ENCODE assay signal across 20 cellular contexts in the genomic region with DNA sequence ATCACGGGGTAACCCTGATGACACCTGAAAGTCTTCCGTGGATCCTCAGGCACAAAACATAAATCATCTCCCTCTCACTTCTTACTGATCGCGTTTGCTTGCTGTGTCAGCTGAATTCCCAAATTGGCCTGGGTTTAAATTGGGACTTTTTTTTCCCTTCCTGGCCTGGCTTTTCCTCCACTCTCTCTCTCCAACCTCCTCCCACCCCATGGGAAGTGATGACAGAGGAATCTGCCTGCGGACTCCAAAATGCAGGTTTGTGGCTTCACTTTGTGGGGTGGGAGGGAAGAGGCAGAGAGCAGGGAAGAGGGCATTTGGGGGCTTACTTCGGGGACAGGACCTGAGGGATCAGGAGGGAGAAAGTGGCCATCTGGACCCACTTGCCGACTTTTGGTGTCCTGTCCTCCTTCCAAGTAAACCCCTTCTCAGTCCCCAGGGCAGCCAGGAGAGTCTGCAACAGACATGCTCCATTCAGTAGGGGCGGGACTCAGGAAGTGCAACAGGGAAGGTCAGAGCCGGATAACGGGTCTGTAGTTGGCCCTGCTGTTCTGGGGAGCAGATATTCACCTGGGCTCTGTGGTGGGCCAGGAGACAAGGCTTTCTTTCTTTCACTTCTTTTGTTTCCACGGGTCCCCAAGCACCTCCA.
A peak's percentile ranks its signal among the peaks of the same experiment; 100 is the strongest.
DNase-seq lines count a peak whose midpoint lies in the region; ATAC-seq, FAIRE-seq and TF ChIP-seq lines count a peak whose summit lies in the region.
"Had no signal": no experiment of that assay in that cellular context is flagged by ENCODE, and none has a peak within 500 bp of the region (broad histone marks: within the 10 kb centered on the region; RNA-seq: fewer than 3 reads in every experiment).

No MANE protein-coding gene starts in this region.

- H3K9me3 ChIP-seq in HepG2 (ENCODE audit: low read length): no peaks in the 10 kb centered on the region
- no peaks in the 10 kb centered on the region for H3K9me3 ChIP-seq in right lobe of liver
- H3K9me3 ChIP-seq in endodermal cell (ENCODE audit: control insufficient read depth, low read length): no peaks in the 10 kb centered on the region
- H3K9me3 ChIP-seq in osteoblast (ENCODE audit: low read depth, low read length): no peaks in the 10 kb centered on the region
- no peaks in the 10 kb centered on the region for H3K9me3 ChIP-seq in aorta (ENCODE audit: control insufficient read depth, low read length)

- H3K9ac ChIP-seq in HepG2 (ENCODE audit: insufficient read depth, low read depth, low read length) (no peak overlapping the region), endodermal cell (ENCODE audit: extremely low read depth, low read length, poor library complexity, severe bottlenecking) (no peak overlapping the region)

- no peak for TF ChIP-seq RAD21 in HepG2 (CRISPR knock-in tag; IDR thresholded peaks at IDR 0.05)

- ATAC-seq in HepG2 (no peak), right lobe of liver (no peak), aorta (ENCODE audit: low FRiP score) (peak; percentile 24), HG03469 (IDR thresholded peaks at IDR 0.05; ENCODE audit: unreplicated experiment) (no peak)
- no peak for ATAC-seq in activated CD8-positive, alpha-beta memory T cell treated with anti-CD3 and anti-CD28 coated beads, Interleukin-2, amount 10 ng/mL, durations not matched to agents 7 days and 5 days
- ATAC-seq: HCT116 had no signal

- no peak overlapping the region for H3K4me3 ChIP-seq in HepG2 (replicated peaks in 1 of 3; ENCODE audit: insufficient read depth in 1 of 3, low read depth in 2 of 3, low read length in 3 of 3)
- no peak overlapping the region for H3K4me3 ChIP-seq in right lobe of liver
- no peak overlapping the region for H3K4me3 ChIP-seq in endodermal cell (ENCODE audit: low read length)
- H3K4me3 ChIP-seq in osteoblast (ENCODE audit: insufficient read depth, low read length): peak overlapping the region; percentile 34
- no peak overlapping the region for H3K4me3 ChIP-seq in aorta (ENCODE audit: low read length in 2 of 2)

- no peaks in the 10 kb centered on the region for H4K20me1 ChIP-seq in HepG2 (ENCODE audit: insufficient read depth, low read length)
- no peaks in the 10 kb centered on the region for H4K20me1 ChIP-seq in osteoblast (ENCODE audit: insufficient read depth, low read length)

- TF ChIP-seq CTCF in HepG2 (CRISPR knock-in tag; IDR thresholded peaks at IDR 0.05) (no peak), right lobe of liver (IDR thresholded peaks at IDR 0.05) (no peak), endodermal cell (conservative IDR thresholded peaks at IDR 0.05) (no peak), osteoblast (IDR thresholded peaks at IDR 0.05; ENCODE audit: extremely low read depth, low read depth, low read length) (no peak)

- no peak overlapping the region for H3K27ac ChIP-seq in HepG2 (ENCODE audit: extremely low read length, insufficient read depth, low read length)
- H3K27ac ChIP-seq in right lobe of liver: no peak overlapping the region
- H3K27ac ChIP-seq in endodermal cell (ENCODE audit: low read depth, low read length): no peak overlapping the region
- H3K27ac ChIP-seq in osteoblast (ENCODE audit: low read depth, low read length): peak overlapping the region; percentile 80
- H3K27ac ChIP-seq in aorta (ENCODE audit: low read depth in 1 of 2, low read length in 2 of 2): peak overlapping the region; percentile 39 to 58

- peaks cover 18% of the 10 kb centered on the region for H3K4me1 Mint-ChIP-seq in endodermal cell
- H3K4me1 Mint-ChIP-seq in activated CD8-positive, alpha-beta memory T cell treated with anti-CD3 and anti-CD28 coated beads, Interleukin-2, amount 10 ng/mL, durations not matched to agents 7 days and 5 days: no peaks in the 10 kb centered on the region
- H3K4me1 Mint-ChIP-seq: activated CD4-positive, alpha-beta memory T cell treated with anti-CD3 and anti-CD28 coated beads, Interleukin-2, amount 10 ng/mL, durations not matched to agents 7 days and 5 days; activated naive CD8-positive, alpha-beta T cell treated with anti-CD3 and anti-CD28 coated beads for 36 hours; memory B cell had no signal

- DNase-seq in HepG2 (ENCODE audit: low spot score) (no peak), right lobe of liver (no peak), endodermal cell (no peak), osteoblast (ENCODE audit: insufficient read length, low spot score, missing footprints) (no peak), aorta (no peak)
- no peak for DNase-seq in activated CD8-positive, alpha-beta memory T cell treated with anti-CD3 and anti-CD28 coated beads, Interleukin-2, amount 10 ng/mL, durations not matched to agents 7 days and 5 days
- no peak for DNase-seq in activated CD4-positive, alpha-beta T cell treated with anti-CD3 and anti-CD28 coated beads, Interleukin-2, amount 50 U/mL, for 4 hours
- DNase-seq: activated CD4-positive, alpha-beta memory T cell treated with anti-CD3 and anti-CD28 coated beads, Interleukin-2, amount 10 ng/mL, durations not matched to agents 7 days and 5 days; activated naive CD8-positive, alpha-beta T cell treated with anti-CD3 and anti-CD28 coated beads for 36 hours; activated T-cell treated with anti-CD3 and anti-CD28 coated beads for 4 hours; Caco-2; NCI-H1436; NCI-H748 treated with DMSO at 0.1 percent for 48 hours; small intestine; stimulated activated CD4-positive, alpha-beta T cell treated with anti-CD3 and anti-CD28 coated beads, Interleukin-1b, Interleukin-23, amount 100 ng/mL, for 48 hours; stimulated activated CD8-positive, alpha-beta memory T cell treated with anti-CD3 and anti-CD28 coated beads, Interleukin-4, amount 100 ng/mL, for 48 hours; T-helper 1 cell had no signal

- BruUV-seq in HepG2 (replicated peaks; lab: Mats Ljungman, UMichigan): no TSS peak

- H3K79me2 ChIP-seq in HepG2 (ENCODE audit: insufficient read depth, low read length) (no peaks in the 10 kb centered on the region), osteoblast (ENCODE audit: insufficient read depth, low read length) (no peaks in the 10 kb centered on the region)

- no peaks in the 10 kb centered on the region for H3K27me3 Mint-ChIP-seq in endodermal cell (ENCODE audit: insufficient read depth)
- H3K27me3 Mint-ChIP-seq in activated CD8-positive, alpha-beta memory T cell treated with anti-CD3 and anti-CD28 coated beads, Interleukin-2, amount 10 ng/mL, durations not matched to agents 7 days and 5 days: no peaks in the 10 kb centered on the region
- H3K27me3 Mint-ChIP-seq: activated naive CD8-positive, alpha-beta T cell treated with anti-CD3 and anti-CD28 coated beads for 36 hours had no signal

- H3K4me2 ChIP-seq in HepG2 (ENCODE audit: low read depth, low read length): no peak overlapping the region
- H3K4me2 ChIP-seq in osteoblast (ENCODE audit: insufficient read depth, low read length): peak overlapping the region; percentile 73

- POLR2A ChIA-PET in HepG2 (lab: Yijun Ruan, JAX): no interaction called here

- H3K36me3 Mint-ChIP-seq in endodermal cell (ENCODE audit: low read depth): no peaks in the 10 kb centered on the region
- no peaks in the 10 kb centered on the region for H3K36me3 Mint-ChIP-seq in activated CD8-positive, alpha-beta memory T cell treated with anti-CD3 and anti-CD28 coated beads, Interleukin-2, amount 10 ng/mL, durations not matched to agents 7 days and 5 days
- H3K36me3 Mint-ChIP-seq: activated naive CD8-positive, alpha-beta T cell treated with anti-CD3 and anti-CD28 coated beads for 36 hours; memory B cell had no signal

- H3K27me3 ChIP-seq in HepG2 (ENCODE audit: control insufficient read depth in 1 of 2, insufficient read depth in 2 of 2, low read length in 2 of 2) (peaks cover 1 to 36% of the 10 kb centered on the region in 2 experiments; a peak in 4 of 5 replicates), right lobe of liver (no peaks in the 10 kb centered on the region), endodermal cell (ENCODE audit: control insufficient read depth, insufficient read depth, low read length, poor library complexity, severe bottlenecking) (no peaks in the 10 kb centered on the region), osteoblast (ENCODE audit: insufficient read depth, low read length) (no peaks in the 10 kb centered on the region), aorta (ENCODE audit: control insufficient read depth in 1 of 2, insufficient read depth in 2 of 2, low read length in 1 of 2) (no peaks in the 10 kb centered on the region)

- TF ChIP-seq EP300 in HepG2 (IDR thresholded peaks at IDR 0.05; ENCODE audit: low read depth in 2 of 2, low read length in 2 of 2): no peak
- no peak for TF ChIP-seq EP300 in HepG2 (CRISPR knock-in tag; IDR thresholded peaks at IDR 0.05; ENCODE audit: borderline replicate concordance)

- no peak overlapping the region for H3K4me3 Mint-ChIP-seq in endodermal cell
- no peak overlapping the region for H3K4me3 Mint-ChIP-seq in activated CD8-positive, alpha-beta memory T cell treated with anti-CD3 and anti-CD28 coated beads, Interleukin-2, amount 10 ng/mL, durations not matched to agents 7 days and 5 days
- H3K4me3 Mint-ChIP-seq: activated CD4-positive, alpha-beta memory T cell treated with anti-CD3 and anti-CD28 coated beads, Interleukin-2, amount 10 ng/mL, durations not matched to agents 7 days and 5 days; activated naive CD8-positive, alpha-beta T cell treated with anti-CD3 and anti-CD28 coated beads for 36 hours; memory B cell had no signal

- H3K4me1 ChIP-seq in HepG2 (ENCODE audit: insufficient read depth, low read length): no peaks in the 10 kb centered on the region
- peaks cover 0 to 7% (median 2%) of the 10 kb centered on the region in 4 donors for H3K4me1 ChIP-seq in right lobe of liver
- H3K4me1 ChIP-seq in endodermal cell (ENCODE audit: control insufficient read depth, insufficient read depth, low read length): no peaks in the 10 kb centered on the region
- peaks cover 64% of the 10 kb centered on the region for H3K4me1 ChIP-seq in osteoblast (ENCODE audit: insufficient read depth, low read length)
- H3K4me1 ChIP-seq in aorta (ENCODE audit: control insufficient read depth in 1 of 2, insufficient read depth in 2 of 2, low read length in 2 of 2): peaks cover 0 to 6% of the 10 kb centered on the region in 2 donors
- H3K4me1 ChIP-seq: Caco-2 had no signal

- H3K9me3 Mint-ChIP-seq in endodermal cell: no peaks in the 10 kb centered on the region
- H3K9me3 Mint-ChIP-seq in activated CD8-positive, alpha-beta memory T cell treated with anti-CD3 and anti-CD28 coated beads, Interleukin-2, amount 10 ng/mL, durations not matched to agents 7 days and 5 days (ENCODE audit: low read depth): no peaks in the 10 kb centered on the region

- TF ChIP-seq POLR2A in HepG2 (IDR thresholded peaks at IDR 0.05; ENCODE audit: insufficient read depth in 1 of 2, low read depth in 2 of 2, low read length in 2 of 2) (no peak), right lobe of liver (IDR thresholded peaks at IDR 0.05) (no peak)

- FAIRE-seq in HepG2 (lab: Jason Lieb, UNC): no peak
- FAIRE-seq: small intestine had no signal

- WGBS in HepG2 (ENCODE audit: low lambda C conversion rate): 19% methylated on average over 8 of the region's 11 CpGs
- 51% methylated on average over 9 of the region's 11 CpGs for WGBS in right lobe of liver (ENCODE audit: insufficient coverage, low coverage, low lambda C conversion rate, missing lambda C conversion rate)
- WGBS in endodermal cell (ENCODE audit: insufficient coverage in 1 of 2, insufficient read length in 1 of 2), 2 experiments: 54 to 75% methylated on average over 5 to 11 of the region's 11 CpGs
- 28 to 29% methylated on average over 11 of the region's 11 CpGs for WGBS in aorta, 2 donors

- no peaks in the 10 kb centered on the region for H3K36me3 ChIP-seq in HepG2 (replicated peaks in 1 of 2; ENCODE audit: control insufficient read depth in 1 of 2, insufficient read depth in 2 of 2, low read length in 2 of 2)
- H3K36me3 ChIP-seq in right lobe of liver: no peaks in the 10 kb centered on the region
- no peaks in the 10 kb centered on the region for H3K36me3 ChIP-seq in endodermal cell (ENCODE audit: control insufficient read depth, insufficient read depth, low read length)
- H3K36me3 ChIP-seq in osteoblast (ENCODE audit: insufficient read depth, low read length): no peaks in the 10 kb centered on the region
- H3K36me3 ChIP-seq in aorta (ENCODE audit: control insufficient read depth in 1 of 2, insufficient read depth in 2 of 2, low read length in 1 of 2): no peaks in the 10 kb centered on the region

- CTCF ChIA-PET in HepG2 (lab: Yijun Ruan, JAX; ENCODE audit: low intra/inter-chr PET ratio, low total read pairs): no interaction called here
- CTCF ChIA-PET in activated CD8-positive, alpha-beta memory T cell treated with anti-CD3 and anti-CD28 coated beads, Interleukin-2, amount 10 ng/mL, durations not matched to agents 7 days and 5 days (lab: Charles Lee): interaction anchor here (1.1 to 1.4 kb wide), 3 partner anchors 9 to 177 kb away, joined by 3 to 4 read pairs (median 3); no protein-coding TSS in a partner anchor

- H2AFZ ChIP-seq in HepG2 (ENCODE audit: low read length): no peak overlapping the region
- H2AFZ ChIP-seq in osteoblast (ENCODE audit: low read length): peak overlapping the region; percentile 64

- intact Hi-C loops in HepG2 (cut with micrococcal nuclease; ENCODE audit: unreplicated experiment) (no loop called here), right lobe of liver (cut with DNase I) (no loop called here), aorta (cut with DNase I) (no loop called here)

- peak overlapping the region; percentile 14 for H3K27ac Mint-ChIP-seq in endodermal cell
- no peak overlapping the region for H3K27ac Mint-ChIP-seq in activated CD8-positive, alpha-beta memory T cell treated with anti-CD3 and anti-CD28 coated beads, Interleukin-2, amount 10 ng/mL, durations not matched to agents 7 days and 5 days
- H3K27ac Mint-ChIP-seq: activated CD4-positive, alpha-beta memory T cell treated with anti-CD3 and anti-CD28 coated beads, Interleukin-2, amount 10 ng/mL, durations not matched to agents 7 days and 5 days; activated naive CD8-positive, alpha-beta T cell treated with anti-CD3 and anti-CD28 coated beads for 36 hours; memory B cell had no signal

- in situ Hi-C loops in HepG2 (cut with HindIII; ENCODE audit: extremely low pct_ligation_motif_present, low pct_unique_long_range_greater_than_20kb): no loop called here

Comparison
In these comparisons a context has a peak if more than half of its experiments do, and no peak if none do; other contexts are left out.
1. H3K27ac ChIP-seq: peak in osteoblast (single experiment) and aorta (2 of 2); none in HepG2 (single experiment), right lobe of liver (0 of 3) and endodermal cell (single experiment).